In the genomic region with DNA sequence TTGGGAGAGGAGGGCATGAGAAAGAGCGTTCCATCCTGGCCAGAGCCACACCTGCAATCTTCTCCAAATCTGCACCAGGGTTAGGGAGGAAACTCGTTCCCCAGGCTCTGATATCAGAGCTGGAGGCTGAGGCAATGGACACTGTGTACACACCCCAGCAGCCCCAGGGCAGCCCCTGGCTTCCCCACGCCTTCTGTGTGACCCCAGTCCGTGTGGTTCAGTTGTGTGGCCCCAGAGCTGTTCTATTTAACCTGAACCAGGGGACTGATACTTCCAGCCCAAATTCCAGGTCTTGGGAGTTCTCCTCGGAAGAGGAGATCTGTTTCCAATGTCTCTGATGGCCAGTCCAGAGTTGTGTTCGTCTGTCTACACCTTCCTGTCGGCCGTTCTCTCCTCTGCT, we compare ENCODE assay signal across 3 cellular contexts.
"Had no signal": no experiment of that assay in that cellular context is flagged by ENCODE, and none has a peak within 500 bp of the region (broad histone marks: within the 10 kb centered on the region; RNA-seq: fewer than 3 reads in every experiment).

No MANE protein-coding gene starts in this region.

- DNase-seq: GDM1, GF-D8 had no signal

- H3K4me3 ChIP-seq: GM12878 had no signal
